Comparison of ENCODE assay signal across 20 cellular contexts in the genomic region with DNA sequence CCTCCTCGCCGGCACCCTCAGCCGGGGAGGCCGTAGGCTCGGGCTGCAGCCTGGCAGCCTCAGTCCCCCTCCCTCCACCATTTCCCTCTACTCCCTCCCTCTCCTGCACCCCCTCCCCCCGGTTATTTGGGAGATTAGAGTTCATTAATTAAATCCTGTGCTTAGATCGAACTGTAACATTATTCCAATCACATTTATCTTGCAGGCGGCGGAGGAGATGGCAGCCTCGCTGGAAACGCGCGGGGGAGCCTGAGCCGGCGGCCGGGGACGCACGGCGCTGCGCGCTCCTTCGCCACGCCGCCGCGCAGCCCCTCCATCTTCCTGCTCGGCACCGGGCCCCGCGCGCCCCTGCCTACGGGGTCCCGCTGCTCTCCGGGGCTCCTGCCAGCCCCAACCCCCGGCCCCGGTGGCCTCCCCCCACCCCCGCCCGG. TPM values are rescaled to one million over a fixed set of nuclear protein-coding genes. Genes with fewer than 3 reads are reported as not detected.
DNase-seq lines count a peak whose midpoint lies in the region; ATAC-seq and TF ChIP-seq lines count a peak whose summit lies in the region.
"Had no signal": no experiment of that assay in that cellular context is flagged by ENCODE, and none has a peak within 500 bp of the region (broad histone marks: within the 10 kb centered on the region; RNA-seq: fewer than 3 reads in every experiment).

A gene with protein sequence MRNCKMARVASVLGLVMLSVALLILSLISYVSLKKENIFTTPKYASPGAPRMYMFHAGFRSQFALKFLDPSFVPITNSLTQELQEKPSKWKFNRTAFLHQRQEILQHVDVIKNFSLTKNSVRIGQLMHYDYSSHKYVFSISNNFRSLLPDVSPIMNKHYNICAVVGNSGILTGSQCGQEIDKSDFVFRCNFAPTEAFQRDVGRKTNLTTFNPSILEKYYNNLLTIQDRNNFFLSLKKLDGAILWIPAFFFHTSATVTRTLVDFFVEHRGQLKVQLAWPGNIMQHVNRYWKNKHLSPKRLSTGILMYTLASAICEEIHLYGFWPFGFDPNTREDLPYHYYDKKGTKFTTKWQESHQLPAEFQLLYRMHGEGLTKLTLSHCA (plus strand): TSS at position 287 of the 431 bp plus-strand sequence. CDS start 290 bp downstream, outside the sequence.

- peaks cover 45% of the 10 kb centered on the region for H3K4me1 Mint-ChIP-seq in glutamatergic neuron (ENCODE audit: low read depth, unreplicated experiment)

- H4K12ac ChIP-seq in trophoblast cell (ENCODE audit: low read depth, low read length) = no peak within 1 kb of the TSS

- no peak within 1 kb of the TSS for H3K4me3 ChIP-seq in trophoblast cell (ENCODE audit: low read depth, low read length)
- no peak within 1 kb of the TSS for H3K4me3 ChIP-seq in effector memory CD4-positive, alpha-beta T cell (ENCODE audit: insufficient read depth, low read depth, low read length, poor library complexity, severe bottlenecking)
- H3K4me3 ChIP-seq: GM12878, ovary had no signal

- peak within 1 kb of the TSS; percentile 99 for H3K27ac Mint-ChIP-seq in glutamatergic neuron (ENCODE audit: unreplicated experiment)
- H3K27ac Mint-ChIP-seq: IgD-negative memory B cell; T-helper 2 cell treated with Interferon-gamma antibody and Interleukin-4, amounts not matched to agents 5 μg/mL and 100 μg/mL, for 36 hours had no signal

- H3K79me2 ChIP-seq in trophoblast cell (ENCODE audit: control insufficient read depth, insufficient read depth, low read length, poor library complexity) = no peaks in the 10 kb centered on the region

- H2AK5ac ChIP-seq in trophoblast cell (ENCODE audit: low read length) = no peak within 1 kb of the TSS

- no peak within 1 kb of the TSS for H4K8ac ChIP-seq in trophoblast cell (ENCODE audit: low read depth, low read length)

- H3K36me3 Mint-ChIP-seq in glutamatergic neuron (ENCODE audit: unreplicated experiment) = no peaks in the 10 kb centered on the region

- no peak within 1 kb of the TSS for H3K18ac ChIP-seq in trophoblast cell (ENCODE audit: low read length)

- H2BK5ac ChIP-seq in trophoblast cell (ENCODE audit: low read depth, low read length, poor library complexity) = no peak within 1 kb of the TSS

- H3K79me1 ChIP-seq in trophoblast cell (ENCODE audit: low read length) = no peaks in the 10 kb centered on the region

- no peak within 1 kb of the TSS for H3K14ac ChIP-seq in trophoblast cell (ENCODE audit: low read length)

- no peaks in the 10 kb centered on the region for H3K36me3 ChIP-seq in trophoblast cell (ENCODE audit: control insufficient read depth in 1 of 2, insufficient read depth in 2 of 2, low read length in 2 of 2)
- H3K36me3 ChIP-seq in effector memory CD4-positive, alpha-beta T cell (ENCODE audit: control insufficient read depth, insufficient read depth, low read length) = no peaks in the 10 kb centered on the region
- H3K36me3 ChIP-seq: brain microvascular endothelial cell, ovary had no signal

- no peak within 1 kb of the TSS for H2BK12ac ChIP-seq in trophoblast cell (ENCODE audit: low read length)

- peaks cover 8% of the 10 kb centered on the region for H3K27me3 Mint-ChIP-seq in glutamatergic neuron (ENCODE audit: unreplicated experiment)

- peak within 1 kb of the TSS; percentile 78 for H3K4me2 ChIP-seq in trophoblast cell (ENCODE audit: low read length)

- no peak for ATAC-seq in HG02610 (IDR thresholded peaks at IDR 0.05; ENCODE audit: unreplicated experiment)
- ATAC-seq: GM12878 had no signal

- no peak within 1 kb of the TSS for H3K27ac ChIP-seq in trophoblast cell (ENCODE audit: low read depth, low read length)
- no peak within 1 kb of the TSS for H3K27ac ChIP-seq in effector memory CD4-positive, alpha-beta T cell (ENCODE audit: insufficient read depth, low read length, poor library complexity, severe bottlenecking)
- H3K27ac ChIP-seq: brain microvascular endothelial cell, ovary had no signal

- no peak within 1 kb of the TSS for H2BK120ac ChIP-seq in trophoblast cell (ENCODE audit: insufficient read depth, low read length, poor library complexity)

- H3K9me3 ChIP-seq in trophoblast cell (ENCODE audit: insufficient read depth, low read depth, low read length) = no peaks in the 10 kb centered on the region
- no peaks in the 10 kb centered on the region for H3K9me3 ChIP-seq in effector memory CD4-positive, alpha-beta T cell (ENCODE audit: control insufficient read depth, low read length)

- peaks cover 15% of the 10 kb centered on the region for H3K9me3 Mint-ChIP-seq in glutamatergic neuron (ENCODE audit: unreplicated experiment)
- H3K9me3 Mint-ChIP-seq: T-helper 2 cell treated with Interferon-gamma antibody and Interleukin-4, amounts not matched to agents 5 μg/mL and 100 μg/mL, for 36 hours had no signal

- H3K27me3 ChIP-seq in trophoblast cell (ENCODE audit: insufficient read depth, low read length) = peaks cover 29% of the 10 kb centered on the region
- H3K27me3 ChIP-seq in effector memory CD4-positive, alpha-beta T cell (replicated peaks; ENCODE audit: control insufficient read depth, insufficient read depth, low read length, poor library complexity, severe bottlenecking) = peaks cover 4% of the 10 kb centered on the region
- H3K27me3 ChIP-seq: ovary had no signal

- H3K4me3 Mint-ChIP-seq in glutamatergic neuron (ENCODE audit: unreplicated experiment) = peak within 1 kb of the TSS; percentile 96
- H3K4me3 Mint-ChIP-seq: IgD-negative memory B cell; T-helper 2 cell treated with Interferon-gamma antibody and Interleukin-4, amounts not matched to agents 5 μg/mL and 100 μg/mL, for 36 hours had no signal

- no peak within 1 kb of the TSS for H3K23ac ChIP-seq in trophoblast cell (ENCODE audit: low read length)

- no peak for TF ChIP-seq CTCF in glutamatergic neuron (IDR thresholded peaks at IDR 0.05; ENCODE audit: partially characterized antibody, unreplicated experiment)

- H2AFZ ChIP-seq in trophoblast cell (ENCODE audit: insufficient read depth, low read length, poor library complexity) = no peak within 1 kb of the TSS

- no peak within 1 kb of the TSS for H4K91ac ChIP-seq in trophoblast cell (ENCODE audit: low read depth, low read length)

- no CpG with 5 or more reads among the region's 38 CpGs for WGBS in trophoblast cell (ENCODE audit: extremely low coverage, insufficient coverage, insufficient read length)

- peak within 1 kb of the TSS; percentile 40 for H3K9ac ChIP-seq in trophoblast cell (ENCODE audit: low read length)

- DNase-seq in NCI-H1417 (lab: John Stamatoyannopoulos, UW) = peak; percentile 26 to 86 (median 84)
- no peak for DNase-seq in NCI-H1417 treated with DMSO at 0.1 percent for 48 hours (lab: John Stamatoyannopoulos, UW)
- DNase-seq in NCI-H2227 treated with DMSO at 0.1 percent for 48 hours (lab: John Stamatoyannopoulos, UW) = peak; percentile 69
- peak; percentile 47 for DNase-seq in glutamatergic neuron
- no peak for DNase-seq in trophoblast cell
- DNase-seq in effector memory CD4-positive, alpha-beta T cell = no peak
- no peak for DNase-seq in HPDE6-E6E7 (ENCODE audit: extremely low spot score)
- DNase-seq: activated CD4-positive, alpha-beta T cell treated with anti-CD3 and anti-CD28 coated beads, Interleukin-2, amount 50 U/mL, for 4 hours; brain microvascular endothelial cell; erythroblast; hippocampal formation; mammary epithelial cell; ovary had no signal

- peaks cover 8 to 9% of the 10 kb centered on the region in 2 experiments for H3K4me1 ChIP-seq in trophoblast cell (ENCODE audit: control insufficient read depth in 1 of 2, insufficient read depth in 2 of 2, low read length in 2 of 2)
- no peaks in the 10 kb centered on the region for H3K4me1 ChIP-seq in effector memory CD4-positive, alpha-beta T cell (ENCODE audit: control insufficient read depth, insufficient read depth, low read length, poor library complexity, severe bottlenecking)

- H3K4ac ChIP-seq in trophoblast cell (ENCODE audit: low read depth, low read length) = no peak within 1 kb of the TSS

RNA-seq across cellular contexts. Expression of the gene that starts here (rescaled TPM):
- total RNA-seq in glutamatergic neuron (ENCODE audit: unreplicated experiment) = 17.7 TPM
- not detected in 2 replicates for polyA plus RNA-seq in trophoblast cell (2013)
- total RNA-seq: H4, mammary epithelial cell, ovary, RPMI7951, ureter had no signal
- polyA plus RNA-seq: GM12878, IgD-negative memory B cell, mammary epithelial cell, ovary had no signal

Comparison
In these comparisons a context has a peak if more than half of its experiments do, and no peak if none do; other contexts are left out.
1. DNase-seq: peak in NCI-H1417 (3 of 3), NCI-H2227 treated with DMSO at 0.1 percent for 48 hours (single experiment) and glutamatergic neuron (single experiment); none in NCI-H1417 treated with DMSO at 0.1 percent for 48 hours (single experiment), trophoblast cell (0 of 2), effector memory CD4-positive, alpha-beta T cell (0 of 3) and HPDE6-E6E7 (single experiment).